In genomic region chr6:27679968-27680694, GRCh38 we compare ENCODE assay signal across 11 cellular contexts.
DNase-seq lines count a peak whose midpoint lies in the region; ATAC-seq, FAIRE-seq and TF ChIP-seq lines count a peak whose summit lies in the region.
"Had no signal": no experiment of that assay in that cellular context is flagged by ENCODE, and none has a peak within 500 bp of the region (broad histone marks: within the 10 kb centered on the region; RNA-seq: fewer than 3 reads in every experiment).

No MANE protein-coding gene starts in this region.

- no TSS peak for BruUV-seq in K562 (replicated peaks; lab: Mats Ljungman, UMichigan)
- no TSS peak for BruUV-seq in PC-3 (replicated peaks; lab: Mats Ljungman, UMichigan)

- H3K9me3 ChIP-seq in CD8-positive, alpha-beta T cell (ENCODE audit: low read length) = no peaks in the 10 kb centered on the region
- H3K9me3 ChIP-seq in K562 (replicated peaks; ENCODE audit: control insufficient read depth, insufficient read depth, low read depth, low read length) = peaks cover 10% of the 10 kb centered on the region
- no peaks in the 10 kb centered on the region for H3K9me3 ChIP-seq in PC-3 (ENCODE audit: low read length)

- H3K4me3 ChIP-seq in CD8-positive, alpha-beta T cell (ENCODE audit: low read depth, low read length) = no peak overlapping the region
- H3K4me3 ChIP-seq in K562 (no peak overlapping the region), PC-3 (ENCODE audit: low read length) (no peak overlapping the region)
- H3K4me3 ChIP-seq: lung had no signal

- H3K27me3 Mint-ChIP-seq in CD8-positive, alpha-beta T cell (ENCODE audit: low read depth) = peaks cover 63% of the 10 kb centered on the region
- H3K27me3 Mint-ChIP-seq in memory B cell = peaks cover 22% of the 10 kb centered on the region

- ATAC-seq in CD8-positive, alpha-beta T cell = no peak
- ATAC-seq in HG02678 (IDR thresholded peaks at IDR 0.05; ENCODE audit: unreplicated experiment) (peak; percentile 29), K562 (no peak), memory B cell (ENCODE audit: low read depth) (no peak), HG03108 (IDR thresholded peaks at IDR 0.05; ENCODE audit: unreplicated experiment) (no peak), PC-3 (no peak)
- ATAC-seq: stimulated activated effector memory CD8-positive, alpha-beta T cell treated with anti-CD3 and anti-CD28 coated beads, Interleukin-12 subunit alpha, Interleukin-12 subunit beta, amount 100 ng/mL, for 72 hours had no signal

- H3K27ac Mint-ChIP-seq in CD8-positive, alpha-beta T cell = no peak overlapping the region
- H3K27ac Mint-ChIP-seq in memory B cell = peak overlapping the region; percentile 11

- H2AFZ ChIP-seq in K562 (ENCODE audit: low read depth, low read length) (no peak overlapping the region), PC-3 (ENCODE audit: low read length) (no peak overlapping the region)

- peaks cover 3% of the 10 kb centered on the region for H3K9me3 Mint-ChIP-seq in CD8-positive, alpha-beta T cell
- peaks cover 2% of the 10 kb centered on the region for H3K9me3 Mint-ChIP-seq in memory B cell
- H3K9me3 Mint-ChIP-seq: stimulated activated effector memory CD8-positive, alpha-beta T cell treated with anti-CD3 and anti-CD28 coated beads, Interleukin-12 subunit alpha, Interleukin-12 subunit beta, amount 100 ng/mL, for 72 hours had no signal

- no peaks in the 10 kb centered on the region for H3K9me1 ChIP-seq in K562 (ENCODE audit: control insufficient read depth, insufficient read depth, low read length)

- H3K36me3 Mint-ChIP-seq in CD8-positive, alpha-beta T cell = no peaks in the 10 kb centered on the region
- H3K36me3 Mint-ChIP-seq in memory B cell = no peaks in the 10 kb centered on the region

- no peak for TF ChIP-seq RAD21 in K562 (CRISPR knock-in tag; conservative IDR thresholded peaks at IDR 0.05 in 1 of 2, IDR thresholded peaks at IDR 0.05 in 1 of 2)

- WGBS in K562 (ENCODE audit: insufficient coverage, low coverage, missing lambda C conversion rate) = 87% methylated on average over 38 of the region's 47 CpGs

- peak overlapping the region; percentile 8 for H3K4me3 Mint-ChIP-seq in CD8-positive, alpha-beta T cell
- H3K4me3 Mint-ChIP-seq in memory B cell = no peak overlapping the region
- H3K4me3 Mint-ChIP-seq: stimulated activated effector memory CD8-positive, alpha-beta T cell treated with anti-CD3 and anti-CD28 coated beads, Interleukin-12 subunit alpha, Interleukin-12 subunit beta, amount 100 ng/mL, for 72 hours had no signal

- no peaks in the 10 kb centered on the region for H3K9me2 ChIP-seq in PC-3 (replicated peaks; ENCODE audit: low read length)

- CTCF ChIA-PET in CD8-positive, alpha-beta T cell (lab: Charles Lee) = no interaction called here
- CTCF ChIA-PET in K562 (lab: Yijun Ruan, JAX; ENCODE audit: low intra/inter-chr PET ratio) = no interaction called here
- CTCF ChIA-PET in PC-3 (lab: Charles Lee) = no interaction called here

- H3K36me3 ChIP-seq in CD8-positive, alpha-beta T cell (ENCODE audit: insufficient read depth, low read length) = no peaks in the 10 kb centered on the region
- no peaks in the 10 kb centered on the region for H3K36me3 ChIP-seq in K562 (ENCODE audit: control insufficient read depth, insufficient read depth, low read length)
- no peaks in the 10 kb centered on the region for H3K36me3 ChIP-seq in PC-3 (ENCODE audit: low read depth, low read length)

- no peak for TF ChIP-seq POLR2A in K562 (conservative IDR thresholded peaks at IDR 0.05)

- no peaks in the 10 kb centered on the region for H3K4me1 ChIP-seq in CD8-positive, alpha-beta T cell (ENCODE audit: insufficient read depth, low read length)
- H3K4me1 ChIP-seq in K562 (replicated peaks in 1 of 2; ENCODE audit: control insufficient read depth in 2 of 2, insufficient read depth in 2 of 2, low read length in 2 of 2) (peaks cover 0 to 8% of the 10 kb centered on the region in 2 experiments; a peak in 2 of 5 replicates), PC-3 (ENCODE audit: insufficient read depth, low read length) (no peaks in the 10 kb centered on the region)

- H3K9ac ChIP-seq in K562 (ENCODE audit: insufficient read depth in 1 of 2, low read depth in 2 of 2, low read length in 2 of 2) (no peak overlapping the region), PC-3 (ENCODE audit: low read length) (no peak overlapping the region)

- TF ChIP-seq CTCF in CD8-positive, alpha-beta T cell (IDR thresholded peaks at IDR 0.05) = no peak
- TF ChIP-seq CTCF in K562 (IDR thresholded peaks at IDR 0.05 in 2 of 3, conservative IDR thresholded peaks at IDR 0.05 in 1 of 3; ENCODE audit: insufficient read depth in 2 of 3, low read depth in 1 of 3, low read length in 3 of 3) (no peak), PC-3 (conservative IDR thresholded peaks at IDR 0.05; ENCODE audit: low read depth, low read length) (no peak)

- H3K27ac ChIP-seq in CD8-positive, alpha-beta T cell (ENCODE audit: low read depth, low read length) = no peak overlapping the region
- no peak overlapping the region for H3K27ac ChIP-seq in K562 (ENCODE audit: extremely low read depth, low read depth, low read length)
- no peak overlapping the region for H3K27ac ChIP-seq in PC-3 (ENCODE audit: low read length)

- H3F3A ChIP-seq in PC-3 (ENCODE audit: low read length, unreplicated experiment) = no peaks in the 10 kb centered on the region

- FAIRE-seq in K562 (lab: Jason Lieb, UNC) = no peak

- peaks cover 21% of the 10 kb centered on the region for H3K27me3 ChIP-seq in CD8-positive, alpha-beta T cell (ENCODE audit: insufficient read depth, low read length)
- H3K27me3 ChIP-seq in K562 (ENCODE audit: control insufficient read depth in 2 of 2, insufficient read depth in 2 of 2, low read length in 2 of 2) = no peaks in the 10 kb centered on the region
- no peaks in the 10 kb centered on the region for H3K27me3 ChIP-seq in PC-3 (ENCODE audit: low read length)

- POLR2A ChIA-PET in CD8-positive, alpha-beta T cell (lab: Charles Lee) = no interaction called here
- POLR2A ChIA-PET in K562 (lab: Yijun Ruan, JAX) (no interaction called here), PC-3 (lab: Charles Lee; ENCODE audit: unreplicated experiment) (no interaction called here)

- TF ChIP-seq EP300 in K562 (IDR thresholded peaks at IDR 0.05; ENCODE audit: low read length) = no peak

- in situ Hi-C loops in K562 (cut with MboI) = no loop called here

- H3K4me2 ChIP-seq in K562 (ENCODE audit: insufficient read depth, low read length) (no peak overlapping the region), PC-3 (ENCODE audit: low read length) (no peak overlapping the region)

- H3K4me1 Mint-ChIP-seq in CD8-positive, alpha-beta T cell (ENCODE audit: low read depth) = peaks cover 10% of the 10 kb centered on the region
- peaks cover 3% of the 10 kb centered on the region for H3K4me1 Mint-ChIP-seq in memory B cell
- H3K4me1 Mint-ChIP-seq: stimulated activated effector memory CD8-positive, alpha-beta T cell treated with anti-CD3 and anti-CD28 coated beads, Interleukin-12 subunit alpha, Interleukin-12 subunit beta, amount 100 ng/mL, for 72 hours had no signal

- H3K79me2 ChIP-seq in K562 (ENCODE audit: control insufficient read depth, insufficient read depth, low read length) = no peaks in the 10 kb centered on the region
- H3K79me2 ChIP-seq in PC-3 (ENCODE audit: low read length) = no peaks in the 10 kb centered on the region

- no peaks in the 10 kb centered on the region for H4K20me1 ChIP-seq in K562 (replicated peaks; ENCODE audit: control insufficient read depth, insufficient read depth, low read length)
- no peaks in the 10 kb centered on the region for H4K20me1 ChIP-seq in PC-3 (ENCODE audit: low read length)

- intact Hi-C loops in CD8-positive, alpha-beta T cell (cut with DNase I, micrococcal nuclease) = loop anchor here in 1 of 2 experiments (10.0 kb wide), 1 partner anchor 385 kb away; no protein-coding TSS in a partner anchor
- intact Hi-C loops in K562 (cut with micrococcal nuclease) = loop anchor here (10.0 kb wide), 3 partner anchors 385 to 1125 kb away; no protein-coding TSS in a partner anchor
- intact Hi-C loops in PC-3 (cut with micrococcal nuclease) = loop anchor here (10.0 kb wide), 2 partner anchors 205 to 365 kb away; partner anchors contain the start of genes POM121L2 and ZNF184

- DNase-seq in CD8-positive, alpha-beta T cell = no peak
- no peak for DNase-seq in K562 (ENCODE audit: extremely low read depth in 1 of 4, low spot score in 3 of 4)
- no peak for DNase-seq in memory B cell (ENCODE audit: low spot score in 2 of 2)
- no peak for DNase-seq in activated CD8-positive, alpha-beta memory T cell treated with anti-CD3 and anti-CD28 coated beads, Interleukin-2, amount 50 U/mL, for 4 hours
- DNase-seq in PC-3 = no peak
- DNase-seq in activated gamma-delta T cell treated with Interleukin-2 at 50 U/mL for 16 hours = no peak
- DNase-seq: NK-92 treated with Interleukin-12 subunit alpha and Interleukin-12 subunit beta, amount 100 ng/mL, for 24 hours had no signal

TF ChIP-seq in K562, 482 proteins besides CTCF, POLR2A, EP300 and RAD21 (continues in another document):
- no peak for TF ChIP-seq ZNF174 (CRISPR knock-in tag; IDR thresholded peaks at IDR 0.05)
- no peak for TF ChIP-seq TBP (optimal IDR thresholded peaks at IDR 0.05; ENCODE audit: low read depth, low read length)
- no peak for TF ChIP-seq SMARCA5 (IDR thresholded peaks at IDR 0.05)
- TF ChIP-seq THRB (CRISPR knock-in tag; conservative IDR thresholded peaks at IDR 0.05) = no peak
- peak; percentile 65; the same call in 1 of the 2 replicates for TF ChIP-seq ZNF408 (CRISPR knock-in tag; IDR thresholded peaks at IDR 0.05; ENCODE audit: low read depth)
- TF ChIP-seq HNRNPUL1 (IDR thresholded peaks at IDR 0.05; ENCODE audit: low read length) = no peak
- no peak for TF ChIP-seq HDAC6 (IDR thresholded peaks at IDR 0.05; ENCODE audit: low read depth, low read length)
